Comparison of ENCODE assay signal across 22 cellular contexts in genomic region chr3:58996730-58997129, GRCh38. TPM values are rescaled to one million over a fixed set of nuclear protein-coding genes. Genes with fewer than 3 reads are reported as not detected.
"Had no signal": no experiment of that assay in that cellular context is flagged by ENCODE, and none has a peak within 500 bp of the region (broad histone marks: within the 10 kb centered on the region; RNA-seq: fewer than 3 reads in every experiment).

No MANE protein-coding gene starts in this region.

- H3K4me1 ChIP-seq: Peyer's patch, SJCRH30 had no signal

- H3K9ac ChIP-seq: SK-N-SH had no signal

- H3K27ac ChIP-seq: Peyer's patch, RWPE1, SJCRH30, WERI-Rb-1 had no signal

- H3K36me3 ChIP-seq: Peyer's patch, SJCRH30, WERI-Rb-1 had no signal

- ATAC-seq: activated CD8-positive, alpha-beta T cell treated with anti-CD3 and anti-CD28 coated beads, Interleukin-2, amount 10 ng/mL, durations not matched to agents 7 days and 5 days had no signal

- H3K4me3 ChIP-seq: Peyer's patch, SJCRH30 had no signal

- DNase-seq: activated CD4-positive, alpha-beta T cell treated with anti-CD3 and anti-CD28 coated beads for 48 hours; activated CD4-positive, alpha-beta T cell treated with anti-CD3 and anti-CD28 coated beads, Interleukin-2, amount 50 U/mL, for 4 hours; activated CD4-positive, CD25-positive, alpha-beta regulatory T cell treated with anti-CD3 and anti-CD28 coated beads, Interleukin-2, amount 50 U/mL, for 72 hours; activated CD8-positive, alpha-beta memory T cell treated with anti-CD3 and anti-CD28 coated beads, Interleukin-2, amount 50 U/mL, for 48 hours; activated CD8-positive, alpha-beta T cell treated with anti-CD3 and anti-CD28 coated beads, Interleukin-2, amount 10 ng/mL, durations not matched to agents 7 days and 5 days; activated effector memory CD4-positive, alpha-beta T cell treated with Interleukin-2 at 50 U/mL for 16 hours; activated naive CD4-positive, alpha-beta T cell; activated T-cell treated with anti-CD3 and anti-CD28 coated beads, Interleukin-2, amount 50 U/mL, for 1 hour; aorta; central memory CD4-positive, alpha-beta T cell; NCI-H1048; NCI-H1417; NCI-H1930; NCI-H510A treated with DMSO at 0.1 percent for 48 hours; Peyer's patch; Right ventricle myocardium superior; SJCRH30; SK-N-SH; T-helper 1 cell; WERI-Rb-1 had no signal

- H3K27me3 ChIP-seq: Peyer's patch, SJCRH30 had no signal

- H3K9me3 ChIP-seq: Peyer's patch, SJCRH30, SK-N-SH had no signal

- H3K9me2 ChIP-seq: SK-N-SH had no signal

- H3K4me2 ChIP-seq: SK-N-SH had no signal

RNA-seq across cellular contexts. Expression of gene CFAP20DC, which starts 53.1 kb away (rescaled TPM):
- total RNA-seq: M059J, Peyer's patch, SJCRH30 had no signal
- polyA plus RNA-seq: aorta had no signal
